ENCODE assay signal across 8 cellular contexts in the genomic region with DNA sequence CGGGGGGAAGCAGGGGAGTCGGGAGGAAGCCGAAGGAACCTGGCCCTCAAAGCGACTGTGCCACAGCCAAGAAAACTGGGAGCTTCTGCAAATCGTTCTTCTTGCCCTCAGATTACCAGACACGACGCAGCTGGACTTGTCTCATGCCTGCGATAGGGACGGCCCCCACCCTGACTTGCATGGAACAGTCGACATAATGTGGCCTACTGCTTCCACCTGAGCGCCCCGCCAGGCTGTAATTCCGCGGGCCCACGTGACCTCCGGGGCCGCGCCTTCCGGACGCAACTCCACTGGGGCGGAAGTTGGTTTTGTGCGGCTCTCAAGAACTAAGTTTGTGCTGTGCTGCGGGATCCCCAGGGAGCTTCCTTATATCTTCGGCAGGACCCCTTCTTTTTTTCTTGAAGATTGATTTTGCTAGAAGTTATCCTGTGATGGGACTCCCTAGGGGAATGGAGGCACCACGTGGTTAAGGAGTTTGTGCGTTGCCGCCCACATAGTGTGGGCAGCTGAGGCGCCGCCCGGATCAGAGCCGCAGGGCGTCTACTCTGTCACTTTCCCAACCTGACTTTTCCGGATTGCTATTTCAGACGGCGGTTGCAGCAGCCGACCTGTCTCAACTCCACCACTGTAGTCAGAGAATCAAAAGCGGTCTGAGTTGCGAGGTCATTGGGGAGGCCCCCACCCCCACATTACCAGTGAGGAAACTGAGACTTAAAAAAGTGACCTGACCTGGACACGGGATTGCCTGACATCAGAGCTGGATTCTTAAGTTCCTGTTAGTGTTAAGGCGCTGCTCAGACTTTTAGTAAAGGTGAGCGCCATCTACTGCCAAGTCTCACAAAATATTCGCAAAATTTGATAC. TPM values are rescaled to one million over a fixed set of nuclear protein-coding genes. Genes with fewer than 3 reads are reported as not detected.
DNase-seq lines count a peak whose midpoint lies in the region; ATAC-seq and TF ChIP-seq lines count a peak whose summit lies in the region.

No MANE protein-coding gene starts in this region.

- peak; percentile 71 for ATAC-seq in CD4-positive, alpha-beta T cell (ENCODE audit: poor library complexity)
- ATAC-seq in GM19452 (IDR thresholded peaks at IDR 0.05; ENCODE audit: unreplicated experiment), result peak; percentile 70
- peak; percentile 36 for ATAC-seq in HG03575 (IDR thresholded peaks at IDR 0.05; ENCODE audit: extremely low read depth, insufficient number of reproducible peaks, low FRiP score, unreplicated experiment)
- peak; percentile 81 to 88 (median 85) for ATAC-seq in right lobe of liver

- H3K4me1 ChIP-seq in duodenal mucosa (ENCODE audit: control insufficient read depth in 1 of 2, insufficient read depth in 2 of 2, low read length in 2 of 2), result peaks cover 36 to 37% of the 10 kb centered on the region in 2 donors
- peaks cover 0 to 37% (median 8%) of the 10 kb centered on the region in 4 donors for H3K4me1 ChIP-seq in right lobe of liver

- DNase-seq in CD4-positive, alpha-beta T cell, result peak; percentile 85 to 93 (median 90)
- DNase-seq in NCI-H774 (lab: John Stamatoyannopoulos, UW) (peak; percentile 98), right lobe of liver (peak; percentile 93 to 96 (median 95))
- peak; percentile 94 for DNase-seq in activated CD4-positive, alpha-beta memory T cell treated with anti-CD3 and anti-CD28 coated beads for 36 hours
- DNase-seq in stimulated activated CD4-positive, alpha-beta T cell treated with anti-CD3 and anti-CD28 coated beads, Interleukin-4, amount 100 ng/mL, for 4 hours, result peak; percentile 84 to 92

- H3K9me3 Mint-ChIP-seq in CD4-positive, alpha-beta T cell, result no peaks in the 10 kb centered on the region
- H3K9me3 Mint-ChIP-seq in activated CD4-positive, alpha-beta memory T cell treated with anti-CD3 and anti-CD28 coated beads for 36 hours, result no peaks in the 10 kb centered on the region

- peak overlapping the region; percentile 95 to 99 for H3K9ac ChIP-seq in duodenal mucosa (ENCODE audit: low read depth in 1 of 2, low read length in 2 of 2)

- peak; percentile 70 for TF ChIP-seq POLR2A in right lobe of liver (IDR thresholded peaks at IDR 0.05)

- POLR2A ChIA-PET in CD4-positive, alpha-beta T cell (lab: Charles Lee), result interaction anchor here (0.6 to 5.0 kb wide), 40 partner anchors 10 to 1923 kb away, joined by 3 to 102 read pairs (median 6); a partner anchor contains a TSS
- POLR2A ChIA-PET in activated CD4-positive, alpha-beta memory T cell treated with anti-CD3 and anti-CD28 coated beads for 36 hours (lab: Charles Lee), result interaction anchor here (0.7 to 4.7 kb wide), 24 partner anchors 10 to 823 kb away, joined by 3 to 111 read pairs (median 4); a partner anchor contains a TSS

- H3K36me3 ChIP-seq in duodenal mucosa (ENCODE audit: control insufficient read depth in 1 of 2, insufficient read depth in 2 of 2, low read length in 2 of 2) (peaks cover under 1 to 8% of the 10 kb centered on the region in 2 donors), right lobe of liver (peaks cover 0 to 17% (median 0%) of the 10 kb centered on the region in 4 donors)

- H3K27ac Mint-ChIP-seq in CD4-positive, alpha-beta T cell, result peak overlapping the region; percentile 93
- H3K27ac Mint-ChIP-seq in activated CD4-positive, alpha-beta memory T cell treated with anti-CD3 and anti-CD28 coated beads for 36 hours, result peak overlapping the region; percentile 99

- no peaks in the 10 kb centered on the region for H3K27me3 ChIP-seq in CD4-positive, alpha-beta T cell (ENCODE audit: control insufficient read depth, insufficient read depth, low read length)
- H3K27me3 ChIP-seq in duodenal mucosa (ENCODE audit: control insufficient read depth in 1 of 2, insufficient read depth in 2 of 2, low read length in 2 of 2), result no peaks in the 10 kb centered on the region
- H3K27me3 ChIP-seq in right lobe of liver, result no peaks in the 10 kb centered on the region

- H3K36me3 Mint-ChIP-seq in CD4-positive, alpha-beta T cell (ENCODE audit: low read depth), result peaks cover 48% of the 10 kb centered on the region
- H3K36me3 Mint-ChIP-seq in activated CD4-positive, alpha-beta memory T cell treated with anti-CD3 and anti-CD28 coated beads for 36 hours, result peaks cover 31% of the 10 kb centered on the region

- H3K9me3 ChIP-seq in CD4-positive, alpha-beta T cell (ENCODE audit: control insufficient read depth, low read length), result no peaks in the 10 kb centered on the region
- H3K9me3 ChIP-seq in duodenal mucosa (ENCODE audit: control insufficient read depth in 1 of 2, low read length in 2 of 2) (no peaks in the 10 kb centered on the region), right lobe of liver (no peaks in the 10 kb centered on the region)

- peak overlapping the region; percentile 96 to 99 for H3K4me3 ChIP-seq in duodenal mucosa (ENCODE audit: low read depth in 1 of 2, low read length in 2 of 2)
- peak overlapping the region; percentile 81 to 92 (median 91) for H3K4me3 ChIP-seq in right lobe of liver

- peak overlapping the region; percentile 96 for H3K27ac ChIP-seq in CD4-positive, alpha-beta T cell (ENCODE audit: low read depth, low read length)
- H3K27ac ChIP-seq in duodenal mucosa (ENCODE audit: low read depth, low read length) (peak overlapping the region; percentile 100), right lobe of liver (peak overlapping the region; percentile 99 to 100 (median 100))

- WGBS in right lobe of liver (ENCODE audit: insufficient coverage, low coverage, low lambda C conversion rate, missing lambda C conversion rate), result 0% methylated on average over 25 of the region's 42 CpGs

- H3K4me3 Mint-ChIP-seq in CD4-positive, alpha-beta T cell, result peak overlapping the region; percentile 97
- H3K4me3 Mint-ChIP-seq in activated CD4-positive, alpha-beta memory T cell treated with anti-CD3 and anti-CD28 coated beads for 36 hours, result peak overlapping the region; percentile 95

- no peaks in the 10 kb centered on the region for H3K27me3 Mint-ChIP-seq in CD4-positive, alpha-beta T cell
- H3K27me3 Mint-ChIP-seq in activated CD4-positive, alpha-beta memory T cell treated with anti-CD3 and anti-CD28 coated beads for 36 hours, result no peaks in the 10 kb centered on the region

- peaks cover 57% of the 10 kb centered on the region for H3K4me1 Mint-ChIP-seq in CD4-positive, alpha-beta T cell (ENCODE audit: low read depth)
- H3K4me1 Mint-ChIP-seq in activated CD4-positive, alpha-beta memory T cell treated with anti-CD3 and anti-CD28 coated beads for 36 hours (ENCODE audit: low read depth), result peaks cover 35% of the 10 kb centered on the region

- peak; percentile 84 for TF ChIP-seq CTCF in CD4-positive, alpha-beta T cell (IDR thresholded peaks at IDR 0.05)
- peak; percentile 55 to 62 (median 56) for TF ChIP-seq CTCF in right lobe of liver (IDR thresholded peaks at IDR 0.05)

- CTCF ChIA-PET in CD4-positive, alpha-beta T cell (lab: Charles Lee), result interaction anchor here (0.5 to 3.8 kb wide), 32 partner anchors 9 to 831 kb away, joined by 3 to 29 read pairs (median 4); a partner anchor contains a TSS
- CTCF ChIA-PET in activated CD4-positive, alpha-beta memory T cell treated with anti-CD3 and anti-CD28 coated beads for 36 hours (lab: Charles Lee), result interaction anchor here (0.6 to 5.4 kb wide), 36 partner anchors 9 to 793 kb away, joined by 3 to 139 read pairs (median 5); a partner anchor contains a TSS

- intact Hi-C loops in CD4-positive, alpha-beta T cell (cut with DNase I, micrococcal nuclease), result loop anchor here (1.0 to 10.0 kb wide), 17 partner anchors 57 to 1918 kb away; a partner anchor contains a TSS
- intact Hi-C loops in activated CD4-positive, alpha-beta memory T cell treated with anti-CD3 and anti-CD28 coated beads for 36 hours (cut with micrococcal nuclease), result loop anchor here (1.0 to 10.0 kb wide), 13 partner anchors 57 to 1558 kb away; a partner anchor contains a TSS
- intact Hi-C loops in right lobe of liver (cut with DNase I), result loop anchor here in 1 of 2 donors (10.0 kb wide), 1 partner anchor 198 kb away; no protein-coding TSS in a partner anchor

RNA-seq across cellular contexts. Expression of a gene that starts 0.5 kb away (rescaled TPM):
- 100 to 1,000 TPM; 179 to 183 TPM for total RNA-seq in CD4-positive, alpha-beta T cell
- total RNA-seq in activated CD4-positive, alpha-beta memory T cell treated with anti-CD3 and anti-CD28 coated beads for 36 hours, result 100 to 1,000 TPM; 223 to 229 TPM
- total RNA-seq in right lobe of liver, result 100 to 1,000 TPM; 113 to 173 (median 150) TPM

RNA-seq across cellular contexts. Expression of a gene that starts 57.6 kb away (rescaled TPM):
- total RNA-seq in CD4-positive, alpha-beta T cell, result 1 to 10 TPM in 1 of 2 experiments, under 1 TPM in 1; 0.84 to 1.3 TPM
- under 1 TPM; 0.43 to 0.46 TPM for total RNA-seq in activated CD4-positive, alpha-beta memory T cell treated with anti-CD3 and anti-CD28 coated beads for 36 hours
- under 1 TPM in 4 of 6 experiments, not detected in 2; 0.12 to 0.42 (median 0.33) TPM for total RNA-seq in right lobe of liver

RNA-seq across cellular contexts. Expression of a gene that starts 57.7 kb away (rescaled TPM):
- 10 to 100 TPM; 25.7 to 27.3 TPM for total RNA-seq in CD4-positive, alpha-beta T cell
- total RNA-seq in activated CD4-positive, alpha-beta memory T cell treated with anti-CD3 and anti-CD28 coated beads for 36 hours, result 1 to 10 TPM; 9.7 TPM
- 1 to 10 TPM; 3.2 to 7.7 (median 4.0) TPM for total RNA-seq in right lobe of liver

Comparison
In these comparisons a context has a peak if more than half of its experiments do, and no peak if none do; other contexts are left out.
1. Peak in every context shown above with its lines: DNase-seq, ATAC-seq, H3K4me3 ChIP-seq and H3K27ac ChIP-seq.